In the genomic region with DNA sequence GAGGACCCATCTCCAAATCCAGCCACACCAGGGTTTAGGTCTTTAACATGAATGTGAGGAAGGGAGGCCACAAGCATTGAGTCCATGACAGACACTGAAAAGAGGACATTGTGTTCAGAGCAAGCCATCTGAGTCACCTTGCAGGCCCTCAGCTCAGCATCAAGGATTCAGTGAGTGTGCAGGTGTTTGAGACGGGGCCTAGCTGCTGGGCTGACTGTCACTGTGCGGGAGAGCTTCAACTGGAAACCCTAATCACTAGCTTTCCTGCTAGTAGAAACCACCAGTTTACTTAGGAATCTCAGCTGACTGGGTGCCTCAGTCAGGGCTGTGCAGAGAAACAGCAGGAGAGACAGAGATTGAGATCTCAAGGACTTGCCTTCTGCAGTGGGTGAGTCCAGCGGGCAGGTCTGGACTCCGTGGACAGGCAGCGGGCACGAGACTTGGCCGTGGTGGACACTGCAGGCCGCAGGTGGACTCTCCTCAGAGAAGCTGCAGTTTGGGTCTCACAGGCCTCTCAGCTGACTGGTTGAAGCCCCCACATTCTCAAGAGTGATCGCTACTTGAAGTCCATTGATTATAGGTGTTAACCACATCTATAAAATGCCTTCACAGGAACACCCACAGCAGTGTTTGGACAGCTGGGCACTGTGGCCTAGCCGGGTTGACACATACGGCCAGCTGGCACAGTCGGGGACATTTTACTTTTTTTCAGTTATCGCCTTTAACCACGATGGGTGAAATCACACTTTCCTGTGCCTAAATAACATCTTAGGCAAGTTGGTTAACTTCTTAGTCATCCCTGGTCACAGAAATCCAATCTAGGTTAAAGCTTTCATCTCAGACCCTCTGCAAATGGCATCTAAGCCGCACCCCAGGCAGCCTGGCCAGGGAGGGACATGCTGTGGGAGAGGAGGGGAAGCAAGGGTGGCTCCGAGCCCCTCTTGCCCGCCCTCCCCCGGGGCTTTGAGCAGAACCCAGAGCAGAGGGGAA, we compare ENCODE assay signal across 10 cellular contexts.
A peak's percentile ranks its signal among the peaks of the same experiment; 100 is the strongest.
DNase-seq lines count a peak whose midpoint lies in the region; ATAC-seq and TF ChIP-seq lines count a peak whose summit lies in the region.
"Had no signal": no experiment of that assay in that cellular context is flagged by ENCODE, and none has a peak within 500 bp of the region (broad histone marks: within the 10 kb centered on the region; RNA-seq: fewer than 3 reads in every experiment).

No MANE protein-coding gene starts in this region.

- no peak overlapping the region for H3K4me2 ChIP-seq in GM23248 (ENCODE audit: unreplicated experiment)

- peaks cover 3% of the 10 kb centered on the region for H3K36me3 Mint-ChIP-seq in T-helper 17 cell (ENCODE audit: low read depth)

- no peaks in the 10 kb centered on the region for H3K9me2 ChIP-seq in GM23248 (ENCODE audit: insufficient read depth)

- 83 to 85% methylated on average over 18 of the region's 18 CpGs for WGBS in heart right ventricle, 2 donors
- WGBS in right cardiac atrium: 88% methylated on average over 18 of the region's 18 CpGs
- WGBS in stomach, 5 donors: 67 to 78% (median 74%) methylated on average over 18 of the region's 18 CpGs
- 89% methylated on average over 18 of the region's 18 CpGs for WGBS in GM23248 (ENCODE audit: low coverage in 1 of 2, low lambda C conversion rate in 2 of 2, missing lambda C conversion rate in 2 of 2), 2 experiments

- no peaks in the 10 kb centered on the region for H3K27me3 Mint-ChIP-seq in T-helper 17 cell

- H3F3A ChIP-seq in GM23248 (ENCODE audit: insufficient read depth): no peaks in the 10 kb centered on the region

- H2AFZ ChIP-seq in GM23248: no peak overlapping the region

- H3K9me3 ChIP-seq in heart right ventricle (peaks cover 0 to under 1% (median 0%) of the 10 kb centered on the region in 11 donors), right cardiac atrium (ENCODE audit: control insufficient read depth, low read length) (no peaks in the 10 kb centered on the region), T-helper 17 cell (ENCODE audit: control insufficient read depth, low read length, poor library complexity, severe bottlenecking) (no peaks in the 10 kb centered on the region), stomach (no peaks in the 10 kb centered on the region), GM23248 (ENCODE audit: low read depth) (no peaks in the 10 kb centered on the region)
- H3K9me3 ChIP-seq: BE2C had no signal

- H3K27ac ChIP-seq in heart right ventricle (peak overlapping the region in 9 of 10 donors; percentile 78 to 89 (median 83)), right cardiac atrium (ENCODE audit: low read length) (no peak overlapping the region), stomach (peak overlapping the region; percentile 19 to 78 (median 64)), GM23248 (no peak overlapping the region)

- H3K9ac ChIP-seq in GM23248: no peak overlapping the region

- DNase-seq in heart right ventricle: no peak
- no peak for DNase-seq in right cardiac atrium
- no peak for DNase-seq in T-helper 17 cell
- DNase-seq in fibroblast of mammary gland (ENCODE audit: low read depth): peak; percentile 15
- peak; percentile 37 for DNase-seq in stomach
- DNase-seq in germinal center (ENCODE audit: low spot score): no peak
- no peak for DNase-seq in GM23248
- DNase-seq in SK-N-DZ (ENCODE audit: low spot score): no peak
- DNase-seq: BE2C, NCI-H446 treated with DMSO at 0.1 percent for 48 hours had no signal

- no peak for TF ChIP-seq POLR2A in stomach (IDR thresholded peaks at IDR 0.05)

- no peak overlapping the region for H3K4me3 ChIP-seq in heart right ventricle
- no peak overlapping the region for H3K4me3 ChIP-seq in right cardiac atrium (ENCODE audit: low read length)
- H3K4me3 ChIP-seq in fibroblast of mammary gland (ENCODE audit: control insufficient read depth, low read depth, low read length): no peak overlapping the region
- no peak overlapping the region for H3K4me3 ChIP-seq in stomach
- H3K4me3 ChIP-seq in GM23248: no peak overlapping the region

- H3K4me1 ChIP-seq in heart right ventricle (peaks cover 0 to 66% (median 57%) of the 10 kb centered on the region in 9 donors), right cardiac atrium (ENCODE audit: control insufficient read depth, insufficient read depth, low read length) (peaks cover 4% of the 10 kb centered on the region), stomach (peaks cover 16 to 56% (median 38%) of the 10 kb centered on the region in 4 donors), GM23248 (ENCODE audit: insufficient read depth) (peaks cover 18% of the 10 kb centered on the region)

- H3K4me1 Mint-ChIP-seq in T-helper 17 cell: peaks cover 50% of the 10 kb centered on the region

- H4K20me1 ChIP-seq in GM23248 (ENCODE audit: insufficient read depth): peaks cover 9% of the 10 kb centered on the region; the same call in 1 of the 2 replicates

- TF ChIP-seq EP300 in stomach (IDR thresholded peaks at IDR 0.05): no peak

- ATAC-seq in heart right ventricle (peak in 1 of 8 donors; percentile 17), right cardiac atrium (no peak), T-helper 17 cell (no peak)

- TF ChIP-seq CTCF in heart right ventricle (IDR thresholded peaks at IDR 0.05) (no peak), fibroblast of mammary gland (conservative IDR thresholded peaks at IDR 0.05; ENCODE audit: control insufficient read depth, insufficient read depth, low read depth, low read length) (no peak), stomach (IDR thresholded peaks at IDR 0.05) (no peak)

- H3K27me3 ChIP-seq in heart right ventricle (no peaks in the 10 kb centered on the region), right cardiac atrium (ENCODE audit: control insufficient read depth, insufficient read depth) (no peaks in the 10 kb centered on the region), stomach (no peaks in the 10 kb centered on the region), GM23248 (replicated peaks; ENCODE audit: insufficient read depth) (no peaks in the 10 kb centered on the region)
- H3K27me3 ChIP-seq: BE2C had no signal

- intact Hi-C loops in heart right ventricle (cut with DNase I): loop anchor here in 1 of 10 donors (5.0 kb wide), 1 partner anchor 106 kb away; no protein-coding TSS in a partner anchor
- intact Hi-C loops in right cardiac atrium (cut with DNase I): no loop called here
- intact Hi-C loops in stomach (cut with DNase I; ENCODE audit: low total_unique reads): no loop called here

- in situ Hi-C loops in GM23248 (cut with MboI): no loop called here

- H3K27ac Mint-ChIP-seq in T-helper 17 cell: peak overlapping the region; percentile 96

- peaks cover 95% of the 10 kb centered on the region for H3K79me2 ChIP-seq in GM23248 (ENCODE audit: insufficient read depth)

- peak overlapping the region; percentile 57 for H3K4me3 Mint-ChIP-seq in T-helper 17 cell

- peaks cover 0 to 39% (median 13%) of the 10 kb centered on the region in 9 donors for H3K36me3 ChIP-seq in heart right ventricle
- H3K36me3 ChIP-seq in stomach: peaks cover 11 to 33% (median 27%) of the 10 kb centered on the region in 4 donors
- no peaks in the 10 kb centered on the region for H3K36me3 ChIP-seq in GM23248 (ENCODE audit: low read depth)

Comparison
In these comparisons a context has a peak if more than half of its experiments do, and no peak if none do; other contexts are left out.
1. H3K27ac ChIP-seq: peak in heart right ventricle (9 of 10) and stomach (5 of 5); none in right cardiac atrium (single experiment) and GM23248 (single experiment).
2. DNase-seq: peak in fibroblast of mammary gland (single experiment) and stomach (single experiment); none in heart right ventricle (0 of 2), right cardiac atrium (0 of 3), T-helper 17 cell (0 of 3), germinal center (single experiment), GM23248 (single experiment) and SK-N-DZ (single experiment).